9 cellular contexts compared by ENCODE assay signal in genomic region chr5:15499528-15500325, GRCh38. TPM values are rescaled to one million over a fixed set of nuclear protein-coding genes. Genes with fewer than 3 reads are reported as not detected.
A peak's percentile ranks its signal among the peaks of the same experiment; 100 is the strongest.
DNase-seq lines count a peak whose midpoint lies in the region; ATAC-seq and TF ChIP-seq lines count a peak whose summit lies in the region.
"Had no signal": no experiment of that assay in that cellular context is flagged by ENCODE, and none has a peak within 500 bp of the region (broad histone marks: within the 10 kb centered on the region; RNA-seq: fewer than 3 reads in every experiment).

TSS of gene FBXL7 (plus strand) at chr5:15500180.

- no peaks in the 10 kb centered on the region for H3K9me3 ChIP-seq in Peyer's patch
- no peaks in the 10 kb centered on the region for H3K9me3 ChIP-seq in mucosa of stomach (ENCODE audit: control insufficient read depth, low read length)

- H3K36me3 ChIP-seq in Peyer's patch (no peaks in the 10 kb centered on the region), mucosa of stomach (ENCODE audit: control insufficient read depth, insufficient read depth, low read length) (no peaks in the 10 kb centered on the region)

- peak; percentile 4 for DNase-seq in activated naive CD8-positive, alpha-beta T cell treated with anti-CD3 and anti-CD28 coated beads for 36 hours
- DNase-seq in activated naive CD8-positive, alpha-beta T cell treated with anti-CD3 and anti-CD28 coated beads, Interleukin-2, amount 50 U/mL, for 24 hours, result no peak
- peak in 2 of 3 donors; percentile 61 to 62 for DNase-seq in Peyer's patch
- peak; percentile 71 for DNase-seq in fibroblast of peridontal ligament (ENCODE audit: extremely low read depth)
- DNase-seq in stimulated activated CD8-positive, alpha-beta memory T cell treated with anti-CD3 and anti-CD28 coated beads, Interleukin-4, amount 100 ng/mL, for 48 hours, result no peak
- DNase-seq in effector CD8-positive, alpha-beta T cell (lab: John Stamatoyannopoulos, UW), result no peak

- peak within 1 kb of the TSS; percentile 53 for H3K9ac ChIP-seq in mucosa of stomach (ENCODE audit: low read length)

- H3K27ac Mint-ChIP-seq in activated naive CD8-positive, alpha-beta T cell treated with anti-CD3 and anti-CD28 coated beads for 36 hours, result no peak within 1 kb of the TSS
- H3K27ac Mint-ChIP-seq in activated naive CD8-positive, alpha-beta T cell treated with anti-CD3 and anti-CD28 coated beads, Interleukin-2, amount 50 U/mL, for 24 hours, result no peak within 1 kb of the TSS
- H3K27ac Mint-ChIP-seq: activated naive CD4-positive, alpha-beta T cell treated with anti-CD3 and anti-CD28 coated beads, Interleukin-2, amount 50 U/mL, for 72 hours had no signal

- TF ChIP-seq CTCF in Peyer's patch (IDR thresholded peaks at IDR 0.05), result no peak

- no peak within 1 kb of the TSS for H3K4me3 Mint-ChIP-seq in activated naive CD8-positive, alpha-beta T cell treated with anti-CD3 and anti-CD28 coated beads for 36 hours
- no peak within 1 kb of the TSS for H3K4me3 Mint-ChIP-seq in activated naive CD8-positive, alpha-beta T cell treated with anti-CD3 and anti-CD28 coated beads, Interleukin-2, amount 50 U/mL, for 24 hours

- peaks cover 1% of the 10 kb centered on the region for H3K9me3 Mint-ChIP-seq in activated naive CD8-positive, alpha-beta T cell treated with anti-CD3 and anti-CD28 coated beads for 36 hours
- H3K9me3 Mint-ChIP-seq in activated naive CD8-positive, alpha-beta T cell treated with anti-CD3 and anti-CD28 coated beads, Interleukin-2, amount 50 U/mL, for 24 hours, result peaks cover 10% of the 10 kb centered on the region
- H3K9me3 Mint-ChIP-seq: activated naive CD4-positive, alpha-beta T cell treated with anti-CD3 and anti-CD28 coated beads, Interleukin-2, amount 50 U/mL, for 72 hours had no signal

- no peak for ATAC-seq in activated naive CD8-positive, alpha-beta T cell treated with anti-CD3 and anti-CD28 coated beads, Interleukin-2, amount 50 U/mL, for 24 hours
- no peak for ATAC-seq in HG03039 (IDR thresholded peaks at IDR 0.05; ENCODE audit: unreplicated experiment)
- ATAC-seq: activated naive CD4-positive, alpha-beta T cell treated with anti-CD3 and anti-CD28 coated beads, Interleukin-2, amount 50 U/mL, for 72 hours had no signal

- TF ChIP-seq POLR2A in Peyer's patch (IDR thresholded peaks at IDR 0.05), result no peak

- no peaks in the 10 kb centered on the region for H3K4me1 Mint-ChIP-seq in activated naive CD8-positive, alpha-beta T cell treated with anti-CD3 and anti-CD28 coated beads for 36 hours
- H3K4me1 Mint-ChIP-seq in activated naive CD8-positive, alpha-beta T cell treated with anti-CD3 and anti-CD28 coated beads, Interleukin-2, amount 50 U/mL, for 24 hours, result no peaks in the 10 kb centered on the region

- H3K27me3 ChIP-seq in Peyer's patch (no peaks in the 10 kb centered on the region), mucosa of stomach (ENCODE audit: control insufficient read depth, insufficient read depth, low read length) (peaks cover 22% of the 10 kb centered on the region)

- H3K36me3 Mint-ChIP-seq in activated naive CD8-positive, alpha-beta T cell treated with anti-CD3 and anti-CD28 coated beads for 36 hours, result no peaks in the 10 kb centered on the region
- H3K36me3 Mint-ChIP-seq in activated naive CD8-positive, alpha-beta T cell treated with anti-CD3 and anti-CD28 coated beads, Interleukin-2, amount 50 U/mL, for 24 hours (ENCODE audit: low read depth), result no peaks in the 10 kb centered on the region

- peak within 1 kb of the TSS; percentile 53 to 84 (median 72) for H3K27ac ChIP-seq in Peyer's patch

- peaks cover 43% of the 10 kb centered on the region for H3K27me3 Mint-ChIP-seq in activated naive CD8-positive, alpha-beta T cell treated with anti-CD3 and anti-CD28 coated beads for 36 hours
- H3K27me3 Mint-ChIP-seq in activated naive CD8-positive, alpha-beta T cell treated with anti-CD3 and anti-CD28 coated beads, Interleukin-2, amount 50 U/mL, for 24 hours, result peaks cover 48% of the 10 kb centered on the region

- H3K4me3 ChIP-seq in Peyer's patch (peak within 1 kb of the TSS; percentile 33 to 68 (median 48)), mucosa of stomach (ENCODE audit: low read length) (peak within 1 kb of the TSS; percentile 4)

- H3K4me1 ChIP-seq in Peyer's patch (no peaks in the 10 kb centered on the region), mucosa of stomach (ENCODE audit: control insufficient read depth, insufficient read depth, low read length) (no peaks in the 10 kb centered on the region)

RNA-seq across cellular contexts. Expression of gene FBXL7, which starts in this region (rescaled TPM):
- not detected for total RNA-seq in activated naive CD8-positive, alpha-beta T cell treated with anti-CD3 and anti-CD28 coated beads for 36 hours
- total RNA-seq in Peyer's patch, result 10 to 100 TPM in 1 of 4 donors, 1 to 10 TPM in 3; 2.1 to 25.6 (median 6.5) TPM
- total RNA-seq: activated naive CD4-positive, alpha-beta T cell treated with anti-CD3 and anti-CD28 coated beads, Interleukin-2, amount 50 U/mL, for 72 hours had no signal

Comparison
In these comparisons a context has a peak if more than half of its experiments do, and no peak if none do; other contexts are left out.
1. Peak in DNase-seq in activated naive CD8-positive, alpha-beta T cell treated with anti-CD3 and anti-CD28 coated beads for 36 hours; RNA of the gene not detected or under 1 TPM.
2. DNase-seq: peak in Peyer's patch (2 of 3) and fibroblast of peridontal ligament (single experiment); none in activated naive CD8-positive, alpha-beta T cell treated with anti-CD3 and anti-CD28 coated beads, Interleukin-2, amount 50 U/mL, for 24 hours (single experiment), stimulated activated CD8-positive, alpha-beta memory T cell treated with anti-CD3 and anti-CD28 coated beads, Interleukin-4, amount 100 ng/mL, for 48 hours (single experiment) and effector CD8-positive, alpha-beta T cell (single experiment).